In genomic region chr1:115832651-115833050, GRCh38 we compare ENCODE assay signal across 21 cellular contexts. TPM values are rescaled to one million over a fixed set of nuclear protein-coding genes. Genes with fewer than 3 reads are reported as not detected.
"Had no signal": no experiment of that assay in that cellular context is flagged by ENCODE, and none has a peak within 500 bp of the region (broad histone marks: within the 10 kb centered on the region; RNA-seq: fewer than 3 reads in every experiment).

No MANE protein-coding gene starts in this region.

- H3K36me3 ChIP-seq: adrenal gland, cardiac muscle cell, esophagus muscularis mucosa, tibial artery had no signal

- H3K4me3 ChIP-seq: adrenal gland, cardiac muscle cell, esophagus muscularis mucosa, tibial artery had no signal

- H3K9me3 ChIP-seq: adrenal gland, esophagus muscularis mucosa, tibial artery had no signal

- H3K27ac ChIP-seq: adrenal gland, cardiac muscle cell, esophagus muscularis mucosa, tibial artery, VCaP had no signal

- DNase-seq: activated CD4-positive, alpha-beta T cell treated with anti-CD3 and anti-CD28 coated beads, Interleukin-2, amount 50 U/mL, for 4 hours; activated gamma-delta T cell; adrenal gland; effector memory CD4-positive, alpha-beta T cell; left ventricle myocardium superior; occipital lobe; retina; stimulated activated CD4-positive, alpha-beta T cell treated with anti-CD3 and anti-CD28 coated beads, Interleukin-2, amount 100 ng/mL, for 24 hours; stimulated activated naive CD8-positive, alpha-beta T cell treated with anti-CD3 and anti-CD28 coated beads, Interleukin-15, Interleukin-2, amounts not matched to agents 100 U/mL and 50 U/mL, for 24 hours; substantia nigra; T1000; tibial artery had no signal

- ATAC-seq: activated naive CD4-positive, alpha-beta T cell treated with anti-CD3 and anti-CD28 coated beads, Interleukin-2, amount 50 U/mL, for 72 hours; left ventricle myocardium superior; stimulated activated naive CD8-positive, alpha-beta T cell treated with anti-CD3 and anti-CD28 coated beads, Interleukin-15, Interleukin-2, amounts not matched to agents 100 U/mL and 50 U/mL, for 24 hours had no signal

- FAIRE-seq: endothelial cell of umbilical vein had no signal

RNA-seq across cellular contexts. Expression of gene NHLH2, which starts 8.3 kb away (rescaled TPM):
- total RNA-seq: activated CD8-positive, alpha-beta memory T cell treated with anti-CD3 and anti-CD28 coated beads for 36 hours; activated naive CD4-positive, alpha-beta T cell treated with anti-CD3 and anti-CD28 coated beads, Interleukin-2, amount 50 U/mL, for 72 hours; adrenal gland; cardiac muscle cell; chondrocyte; endothelial cell of umbilical vein; esophagus muscularis mucosa; left ventricle myocardium superior; posterior vena cava; urinary bladder had no signal
- polyA plus RNA-seq: adrenal gland, cardiac muscle cell, endothelial cell of umbilical vein, urinary bladder had no signal
